ENCODE assay signal across 26 cellular contexts in the genomic region with DNA sequence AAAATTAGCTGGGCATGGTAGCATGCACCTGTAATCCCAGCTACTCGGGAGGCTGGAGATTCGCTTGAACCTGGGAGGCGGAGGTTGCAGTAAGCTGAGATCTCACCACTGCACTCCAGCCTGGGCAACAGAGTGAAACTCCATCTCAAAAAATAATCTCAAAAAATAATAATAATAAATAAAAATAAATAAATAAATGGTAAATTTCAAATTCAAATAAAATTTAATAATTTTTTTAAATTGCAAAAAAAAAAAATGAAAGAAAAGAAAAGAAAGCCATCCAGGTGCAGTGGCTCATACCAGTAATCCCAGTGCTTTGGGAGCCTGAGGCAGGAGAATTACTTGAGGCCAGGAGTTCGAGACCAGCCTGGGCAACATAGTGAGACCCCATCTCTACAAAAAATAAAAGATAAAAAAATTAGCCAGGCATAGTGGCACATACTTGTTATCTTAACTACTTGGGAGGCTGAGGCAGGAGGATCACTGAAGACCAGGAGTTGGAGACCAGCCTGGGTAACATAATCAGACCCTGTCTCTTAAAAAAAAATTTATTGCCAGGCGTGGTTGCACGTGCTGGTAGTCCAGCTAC. TPM values are rescaled to one million over a fixed set of nuclear protein-coding genes. Genes with fewer than 3 reads are reported as not detected.
"Had no signal": no experiment of that assay in that cellular context is flagged by ENCODE, and none has a peak within 500 bp of the region (broad histone marks: within the 10 kb centered on the region; RNA-seq: fewer than 3 reads in every experiment).

No MANE protein-coding gene starts in this region.

- H2AFZ ChIP-seq: hepatocyte had no signal

- FAIRE-seq: colon, endothelial cell of umbilical vein, frontal cortex, kidney had no signal

- H3K79me2 ChIP-seq: hepatocyte had no signal

- H3K4me1 ChIP-seq: foreskin keratinocyte, left ventricle myocardium inferior had no signal

- H3K27ac ChIP-seq: coronary artery, dorsolateral prefrontal cortex, esophagus muscularis mucosa, foreskin keratinocyte, gastroesophageal sphincter, heart left ventricle, hepatocyte, left ventricle myocardium inferior had no signal

- ATAC-seq: foreskin keratinocyte; gastroesophageal sphincter; heart left ventricle; left colon; left lobe of liver; naive thymus-derived CD4-positive, alpha-beta T cell had no signal

- H3K4me3 ChIP-seq: coronary artery, dorsolateral prefrontal cortex, esophagus muscularis mucosa, gastroesophageal sphincter, heart left ventricle, hepatocyte, left ventricle myocardium inferior, lung had no signal

- H3K9me3 ChIP-seq: esophagus muscularis mucosa, gastroesophageal sphincter, heart left ventricle, left ventricle myocardium inferior had no signal

- H3K4me2 ChIP-seq: hepatocyte had no signal

- H3K27me3 ChIP-seq: dorsolateral prefrontal cortex, esophagus muscularis mucosa, foreskin keratinocyte, gastroesophageal sphincter, heart left ventricle, hepatocyte had no signal

- DNase-seq: dermis blood vessel endothelial cell; dorsolateral prefrontal cortex; effector CD4-positive, alpha-beta T cell; effector memory CD4-positive, alpha-beta T cell; foreskin keratinocyte; heart left ventricle; hypothalamus; immature natural killer cell; islet precursor cell; kidney; kidney glomerular epithelial cell; left colon; left ventricle myocardium inferior; mammary epithelial cell; mesendoderm; midbrain; naive thymus-derived CD4-positive, alpha-beta T cell had no signal

RNA-seq across cellular contexts. Expression of a gene that starts 36.4 kb away (rescaled TPM):
- polyA plus RNA-seq: mammary epithelial cell had no signal
